Comparison of ENCODE assay signal across 9 cellular contexts in the genomic region with DNA sequence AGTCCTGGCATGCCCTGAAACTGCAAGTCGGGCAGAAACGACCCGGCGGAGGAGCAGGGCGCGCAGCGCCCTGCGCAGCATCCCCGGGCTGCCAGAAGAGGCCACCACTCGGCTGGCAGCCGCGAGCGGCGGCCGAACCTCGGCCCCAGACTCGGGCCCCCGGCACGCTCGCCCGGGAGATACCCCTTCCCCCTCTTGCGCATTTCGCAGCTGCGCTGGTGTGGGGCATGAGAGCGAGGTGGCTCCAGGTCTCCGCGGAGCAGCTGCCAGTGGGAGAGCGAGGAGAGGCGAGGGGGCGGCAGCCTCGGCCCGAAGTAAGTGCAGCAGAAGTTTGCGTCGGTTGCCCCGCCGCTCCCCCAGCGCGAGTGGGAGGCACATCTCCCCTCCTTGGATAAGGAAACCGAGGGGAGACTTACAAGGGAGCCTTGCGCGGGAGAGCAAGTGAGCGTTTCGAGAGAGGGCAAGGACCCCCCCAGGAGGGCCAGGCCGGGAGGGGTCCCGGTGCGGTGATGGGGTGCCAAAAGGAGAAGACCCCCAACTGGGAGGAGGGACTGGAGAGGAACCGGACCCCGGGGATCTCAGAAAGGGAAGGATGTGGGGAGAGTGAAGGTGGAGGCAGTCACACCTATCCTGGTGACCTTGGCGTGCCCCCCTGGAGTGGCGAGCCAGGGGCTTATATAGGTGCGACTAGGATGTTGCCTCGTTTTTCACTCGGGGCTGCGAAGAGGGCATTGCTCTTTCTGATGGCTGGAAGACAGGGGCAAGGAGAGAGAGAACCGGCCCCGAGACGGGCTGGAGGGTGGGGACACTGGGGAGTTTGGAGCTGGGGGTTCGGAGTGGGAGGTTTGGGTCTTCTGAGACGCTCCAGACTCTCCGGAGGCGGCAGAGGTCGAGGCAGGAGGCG.
DNase-seq lines count a peak whose midpoint lies in the region; ATAC-seq and TF ChIP-seq lines count a peak whose summit lies in the region.
"Had no signal": no experiment of that assay in that cellular context is flagged by ENCODE, and none has a peak within 500 bp of the region (broad histone marks: within the 10 kb centered on the region; RNA-seq: fewer than 3 reads in every experiment).

No MANE protein-coding gene starts in this region.

- peak overlapping the region; percentile 52; the same call in 1 of the 2 replicates for H3K4me2 ChIP-seq in SK-N-SH

- no peak overlapping the region for H3K27ac ChIP-seq in SK-N-SH (ENCODE audit: low read depth in 2 of 2, low read length in 1 of 2)

- H3K4me1 ChIP-seq in SK-N-SH (ENCODE audit: control insufficient read depth in 1 of 2, insufficient read depth in 2 of 2, low read depth in 1 of 2, low read length in 1 of 2): no peaks in the 10 kb centered on the region

- no peak overlapping the region for H2AFZ ChIP-seq in SK-N-SH (ENCODE audit: low read depth)

- H3K9me2 ChIP-seq in SK-N-SH: no peaks in the 10 kb centered on the region

- POLR2A ChIA-PET in SK-N-SH (lab: Yijun Ruan, JAX): no interaction called here
- POLR2A ChIA-PET in activated CD8-positive, alpha-beta T cell treated with anti-CD3 and anti-CD28 coated beads for 36 hours (lab: Charles Lee): no interaction called here

- no peak for TF ChIP-seq EP300 in SK-N-SH (IDR thresholded peaks at IDR 0.05; ENCODE audit: borderline replicate concordance in 1 of 2, low read depth in 1 of 2, low read length in 1 of 2)

- H3K9me3 Mint-ChIP-seq in activated CD8-positive, alpha-beta T cell treated with anti-CD3 and anti-CD28 coated beads for 36 hours: no peaks in the 10 kb centered on the region

- 5% methylated on average over 33 of the region's 63 CpGs for WGBS in SK-N-SH (ENCODE audit: low lambda C conversion rate)

- H3K36me3 Mint-ChIP-seq in activated CD8-positive, alpha-beta T cell treated with anti-CD3 and anti-CD28 coated beads for 36 hours (ENCODE audit: low read depth): no peaks in the 10 kb centered on the region

- intact Hi-C loops in activated CD8-positive, alpha-beta T cell treated with anti-CD3 and anti-CD28 coated beads for 36 hours (cut with micrococcal nuclease): no loop called here

- H3K27me3 ChIP-seq in SK-N-SH (ENCODE audit: insufficient read depth): peaks cover 34% of the 10 kb centered on the region

- DNase-seq in SK-N-SH (peak; percentile 44), islet precursor cell (peak; percentile 61), NCI-H1092 treated with DMSO at 0.1 percent for 48 hours (lab: John Stamatoyannopoulos, UW) (no peak)
- peak; percentile 26 for DNase-seq in activated CD8-positive, alpha-beta T cell treated with anti-CD3 and anti-CD28 coated beads for 36 hours
- DNase-seq in stimulated activated naive CD8-positive, alpha-beta T cell treated with anti-CD3 and anti-CD28 coated beads, Interleukin-15, Interleukin-2, amounts not matched to agents 100 U/mL and 50 U/mL, for 24 hours: peak; percentile 15
- no peak for DNase-seq in activated CD4-positive, CD25-positive, alpha-beta regulatory T cell (lab: John Stamatoyannopoulos, UW)
- DNase-seq: NCI-H446 treated with DMSO at 0.1 percent for 48 hours had no signal

- H4K20me1 ChIP-seq in SK-N-SH (ENCODE audit: insufficient read depth): no peaks in the 10 kb centered on the region

- CTCF ChIA-PET in SK-N-SH (lab: Yijun Ruan, JAX): interaction anchor here (1.2 to 2.3 kb wide), 2 partner anchors 537 kb away, joined by 4 to 6 read pairs; no protein-coding TSS in a partner anchor
- CTCF ChIA-PET in activated CD8-positive, alpha-beta T cell treated with anti-CD3 and anti-CD28 coated beads for 36 hours (lab: Charles Lee): no interaction called here

- H3K9ac ChIP-seq in SK-N-SH: no peak overlapping the region

- H3K4me3 ChIP-seq in SK-N-SH (ENCODE audit: low read depth in 2 of 2, low read length in 1 of 2): no peak overlapping the region

- peak overlapping the region; percentile 55 for H3K4me3 Mint-ChIP-seq in activated CD8-positive, alpha-beta T cell treated with anti-CD3 and anti-CD28 coated beads for 36 hours

- no peaks in the 10 kb centered on the region for H3K9me3 ChIP-seq in SK-N-SH

- no peak for TF ChIP-seq CTCF in SK-N-SH (IDR thresholded peaks at IDR 0.05)
- no peak for TF ChIP-seq CTCF in activated CD8-positive, alpha-beta T cell treated with anti-CD3 and anti-CD28 coated beads for 36 hours (IDR thresholded peaks at IDR 0.05)

- no peak overlapping the region for H3K27ac Mint-ChIP-seq in activated CD8-positive, alpha-beta T cell treated with anti-CD3 and anti-CD28 coated beads for 36 hours

- ATAC-seq in SK-N-SH treated with all-trans-retinoic acid at 6 μM for 48 hours: no peak; the same call in 2 of the 3 replicates
- peak; percentile 56 for ATAC-seq in activated CD8-positive, alpha-beta T cell treated with anti-CD3 and anti-CD28 coated beads for 36 hours
- ATAC-seq in stimulated activated naive CD8-positive, alpha-beta T cell treated with anti-CD3 and anti-CD28 coated beads, Interleukin-15, Interleukin-2, amounts not matched to agents 100 U/mL and 50 U/mL, for 24 hours: peak; percentile 19
- ATAC-seq in HG02981 (IDR thresholded peaks at IDR 0.05; ENCODE audit: unreplicated experiment): no peak

- no peaks in the 10 kb centered on the region for H3K36me3 ChIP-seq in SK-N-SH (replicated peaks in 1 of 2; ENCODE audit: control insufficient read depth in 1 of 2, insufficient read depth in 2 of 2, low read length in 1 of 2)

- H3F3A ChIP-seq in SK-N-SH (replicated peaks; ENCODE audit: insufficient read depth): no peaks in the 10 kb centered on the region

- H3K27me3 Mint-ChIP-seq in activated CD8-positive, alpha-beta T cell treated with anti-CD3 and anti-CD28 coated beads for 36 hours: peaks cover 54% of the 10 kb centered on the region

- H3K4me1 Mint-ChIP-seq in activated CD8-positive, alpha-beta T cell treated with anti-CD3 and anti-CD28 coated beads for 36 hours (ENCODE audit: low read depth): peaks cover 25% of the 10 kb centered on the region

- no peaks in the 10 kb centered on the region for H3K79me2 ChIP-seq in SK-N-SH (ENCODE audit: insufficient read depth)

- no peak for TF ChIP-seq RAD21 in SK-N-SH (IDR thresholded peaks at IDR 0.05; ENCODE audit: low read length)

TF ChIP-seq in SK-N-SH, 30 proteins besides CTCF, POLR2A, EP300 and RAD21:
- TF ChIP-seq, protein P1, sequence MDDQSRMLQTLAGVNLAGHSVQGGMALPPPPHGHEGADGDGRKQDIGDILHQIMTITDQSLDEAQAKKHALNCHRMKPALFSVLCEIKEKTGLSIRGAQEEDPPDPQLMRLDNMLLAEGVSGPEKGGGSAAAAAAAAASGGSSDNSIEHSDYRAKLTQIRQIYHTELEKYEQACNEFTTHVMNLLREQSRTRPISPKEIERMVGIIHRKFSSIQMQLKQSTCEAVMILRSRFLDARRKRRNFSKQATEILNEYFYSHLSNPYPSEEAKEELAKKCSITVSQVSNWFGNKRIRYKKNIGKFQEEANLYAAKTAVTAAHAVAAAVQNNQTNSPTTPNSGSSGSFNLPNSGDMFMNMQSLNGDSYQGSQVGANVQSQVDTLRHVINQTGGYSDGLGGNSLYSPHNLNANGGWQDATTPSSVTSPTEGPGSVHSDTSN (IDR thresholded peaks at IDR 0.05): no peak
- no peak for TF ChIP-seq CHD2 (IDR thresholded peaks at IDR 0.05; ENCODE audit: low read length, partially characterized antibody)
- no peak for TF ChIP-seq TEAD4 (IDR thresholded peaks at IDR 0.05; ENCODE audit: borderline replicate concordance, insufficient read depth)
- TF ChIP-seq MXI1 (IDR thresholded peaks at IDR 0.05; ENCODE audit: low read depth, low read length): no peak

TF ChIP-seq in SK-N-SH treated with all-trans-retinoic acid at 6 μM for 48 hours, 23 proteins besides CTCF, POLR2A, EP300 and RAD21 (continues in another document):
- TF ChIP-seq PPARA (CRISPR knock-in tag; IDR thresholded peaks at IDR 0.05; ENCODE audit: borderline replicate concordance) (no peak), SNAI2 (CRISPR knock-in tag; IDR thresholded peaks at IDR 0.05) (no peak), OSR1 (CRISPR knock-in tag; IDR thresholded peaks at IDR 0.05) (no peak), ZNF565 (CRISPR knock-in tag; conservative IDR thresholded peaks at IDR 0.05; ENCODE audit: low read depth) (no peak), TCF4 (CRISPR knock-in tag; IDR thresholded peaks at IDR 0.05; ENCODE audit: borderline replicate concordance) (no peak), POU6F1 (CRISPR knock-in tag; IDR thresholded peaks at IDR 0.05; ENCODE audit: borderline replicate concordance, low read depth) (no peak), ESRRG (CRISPR knock-in tag; IDR thresholded peaks at IDR 0.05) (no peak), GLIS3 (CRISPR knock-in tag; IDR thresholded peaks at IDR 0.05) (no peak)
- TF ChIP-seq, protein P2, sequence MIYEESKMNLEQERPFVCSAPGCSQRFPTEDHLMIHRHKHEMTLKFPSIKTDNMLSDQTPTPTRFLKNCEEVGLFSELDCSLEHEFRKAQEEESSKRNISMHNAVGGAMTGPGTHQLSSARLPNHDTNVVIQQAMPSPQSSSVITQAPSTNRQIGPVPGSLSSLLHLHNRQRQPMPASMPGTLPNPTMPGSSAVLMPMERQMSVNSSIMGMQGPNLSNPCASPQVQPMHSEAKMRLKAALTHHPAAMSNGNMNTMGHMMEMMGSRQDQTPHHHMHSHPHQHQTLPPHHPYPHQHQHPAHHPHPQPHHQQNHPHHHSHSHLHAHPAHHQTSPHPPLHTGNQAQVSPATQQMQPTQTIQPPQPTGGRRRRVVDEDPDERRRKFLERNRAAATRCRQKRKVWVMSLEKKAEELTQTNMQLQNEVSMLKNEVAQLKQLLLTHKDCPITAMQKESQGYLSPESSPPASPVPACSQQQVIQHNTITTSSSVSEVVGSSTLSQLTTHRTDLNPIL (CRISPR knock-in tag; IDR thresholded peaks at IDR 0.05; ENCODE audit: low read depth): no peak

Comparison
In these comparisons a context has a peak if more than half of its experiments do, and no peak if none do; other contexts are left out.
1. DNase-seq: peak in SK-N-SH (single experiment), activated CD8-positive, alpha-beta T cell treated with anti-CD3 and anti-CD28 coated beads for 36 hours (single experiment), islet precursor cell (single experiment) and stimulated activated naive CD8-positive, alpha-beta T cell treated with anti-CD3 and anti-CD28 coated beads, Interleukin-15, Interleukin-2, amounts not matched to agents 100 U/mL and 50 U/mL, for 24 hours (single experiment); none in activated CD4-positive, CD25-positive, alpha-beta regulatory T cell (0 of 4) and NCI-H1092 treated with DMSO at 0.1 percent for 48 hours (single experiment).
2. ATAC-seq: peak in activated CD8-positive, alpha-beta T cell treated with anti-CD3 and anti-CD28 coated beads for 36 hours (single experiment) and stimulated activated naive CD8-positive, alpha-beta T cell treated with anti-CD3 and anti-CD28 coated beads, Interleukin-15, Interleukin-2, amounts not matched to agents 100 U/mL and 50 U/mL, for 24 hours (single experiment); none in SK-N-SH treated with all-trans-retinoic acid at 6 μM for 48 hours (single experiment) and HG02981 (single experiment).